In genomic region chr9:106960238-106960637, GRCh38 we compare ENCODE assay signal across 29 cellular contexts.
"Had no signal": no experiment of that assay in that cellular context is flagged by ENCODE, and none has a peak within 500 bp of the region (broad histone marks: within the 10 kb centered on the region; RNA-seq: fewer than 3 reads in every experiment).

No MANE protein-coding gene starts in this region.

- H3K4me3 ChIP-seq: heart left ventricle, left lung, lower lobe of right lung, right lobe of liver, testis, uterus had no signal

- H3K36me3 Mint-ChIP-seq: activated naive CD4-positive, alpha-beta T cell treated with anti-CD3 and anti-CD28 coated beads, Interleukin-2, amount 50 U/mL, for 24 hours had no signal

- H3K9me3 Mint-ChIP-seq: activated CD4-positive, alpha-beta memory T cell treated with anti-CD3 and anti-CD28 coated beads, Interleukin-2, amount 10 ng/mL, durations not matched to agents 7 days and 5 days; activated naive CD8-positive, alpha-beta T cell treated with anti-CD3 and anti-CD28 coated beads, Interleukin-2, amount 50 U/mL, for 24 hours; nephron; T-helper 1 cell treated with Interleukin-12 subunit alpha and Interleukin-12 subunit beta and Interleukin-4 antibody, amounts not matched to agents 30 μg/mL and 1 μg/mL, for 36 hours had no signal

- H3K9me3 ChIP-seq: heart left ventricle, left lung, lower lobe of right lung, neutrophil, testis, uterus had no signal

- H3K4me1 Mint-ChIP-seq: activated CD4-positive, alpha-beta memory T cell treated with anti-CD3 and anti-CD28 coated beads, Interleukin-2, amount 10 ng/mL, durations not matched to agents 7 days and 5 days; nephron had no signal

- ATAC-seq: activated naive CD8-positive, alpha-beta T cell treated with anti-CD3 and anti-CD28 coated beads, Interleukin-2, amount 50 U/mL, for 24 hours; heart left ventricle; left lung; lower lobe of right lung; right lobe of liver; stimulated activated naive CD8-positive, alpha-beta T cell treated with anti-CD3 and anti-CD28 coated beads, Interleukin-15, Interleukin-2, amounts not matched to agents 100 U/mL and 50 U/mL, for 24 hours had no signal

- H3K4me3 Mint-ChIP-seq: activated CD4-positive, alpha-beta memory T cell treated with anti-CD3 and anti-CD28 coated beads, Interleukin-2, amount 10 ng/mL, durations not matched to agents 7 days and 5 days; activated CD4-positive, alpha-beta T cell treated with anti-CD3 and anti-CD28 coated beads, Interleukin-2, amount 10 ng/mL, durations not matched to agents 7 days and 5 days; activated naive CD4-positive, alpha-beta T cell treated with anti-CD3 and anti-CD28 coated beads, Interleukin-2, amount 50 U/mL, for 24 hours; activated naive CD8-positive, alpha-beta T cell treated with anti-CD3 and anti-CD28 coated beads, Interleukin-2, amount 50 U/mL, for 24 hours; activated T-cell treated with anti-CD3 and anti-CD28 coated beads, Interleukin-2, amount 50 U/mL, for 24 hours; dendritic cell treated with granulocyte-macrophage colony-stimulating factor and Interleukin-4, amounts not matched to agents 40 ng/mL and 50 ng/mL, for 4 days; nephron; T-helper 1 cell treated with Interleukin-12 subunit alpha and Interleukin-12 subunit beta and Interleukin-4 antibody, amounts not matched to agents 30 μg/mL and 1 μg/mL, for 36 hours had no signal

- H3K27ac ChIP-seq: left lung, lower lobe of right lung, neutrophil, right lobe of liver, testis, uterus, WERI-Rb-1 had no signal

- H3K4me1 ChIP-seq: right lobe of liver, testis, uterus had no signal

- DNase-seq: activated CD4-positive, alpha-beta memory T cell treated with anti-CD3 and anti-CD28 coated beads, Interleukin-2, amount 10 ng/mL, durations not matched to agents 7 days and 5 days; activated CD4-positive, alpha-beta T cell treated with anti-CD3 and anti-CD28 coated beads for 1 hour; activated CD4-positive, alpha-beta T cell treated with anti-CD3 and anti-CD28 coated beads, Interleukin-2, amount 10 ng/mL, durations not matched to agents 7 days and 5 days; activated CD8-positive, alpha-beta memory T cell treated with anti-CD3 and anti-CD28 coated beads, Interleukin-2, amount 50 U/mL, for 48 hours; activated gamma-delta T cell; activated naive CD8-positive, alpha-beta T cell treated with anti-CD3 and anti-CD28 coated beads, Interleukin-2, amount 50 U/mL, for 24 hours; activated T-cell treated with anti-CD3 and anti-CD28 coated beads, Interleukin-2, amount 50 U/mL, for 24 hours; amygdala; central memory CD4-positive, alpha-beta T cell; effector CD4-positive, alpha-beta T cell; erythroblast; heart left ventricle; hypothalamus; left lung; lower lobe of right lung; mesendoderm; right lobe of liver; stimulated activated CD4-positive, alpha-beta T cell treated with anti-CD3 and anti-CD28 coated beads, Interleukin-4, amount 100 ng/mL, for 1 hour; stimulated activated naive CD8-positive, alpha-beta T cell treated with anti-CD3 and anti-CD28 coated beads, Interleukin-15, Interleukin-2, amounts not matched to agents 100 U/mL and 50 U/mL, for 24 hours; T1000; testis; trophoblast cell; uterus; WERI-Rb-1 had no signal

- H3K27ac Mint-ChIP-seq: activated CD4-positive, alpha-beta memory T cell treated with anti-CD3 and anti-CD28 coated beads, Interleukin-2, amount 10 ng/mL, durations not matched to agents 7 days and 5 days; activated CD4-positive, alpha-beta T cell treated with anti-CD3 and anti-CD28 coated beads, Interleukin-2, amount 10 ng/mL, durations not matched to agents 7 days and 5 days; activated naive CD4-positive, alpha-beta T cell treated with anti-CD3 and anti-CD28 coated beads, Interleukin-2, amount 50 U/mL, for 24 hours; activated naive CD8-positive, alpha-beta T cell treated with anti-CD3 and anti-CD28 coated beads, Interleukin-2, amount 50 U/mL, for 24 hours; activated T-cell treated with anti-CD3 and anti-CD28 coated beads, Interleukin-2, amount 50 U/mL, for 24 hours; dendritic cell treated with granulocyte-macrophage colony-stimulating factor and Interleukin-4, amounts not matched to agents 40 ng/mL and 50 ng/mL, for 4 days; T-helper 1 cell treated with Interleukin-12 subunit alpha and Interleukin-12 subunit beta and Interleukin-4 antibody, amounts not matched to agents 30 μg/mL and 1 μg/mL, for 36 hours had no signal

- H3K36me3 ChIP-seq: left lung, neutrophil, right lobe of liver, uterus had no signal

- H3K27me3 Mint-ChIP-seq: activated CD4-positive, alpha-beta memory T cell treated with anti-CD3 and anti-CD28 coated beads, Interleukin-2, amount 10 ng/mL, durations not matched to agents 7 days and 5 days; activated naive CD8-positive, alpha-beta T cell treated with anti-CD3 and anti-CD28 coated beads, Interleukin-2, amount 50 U/mL, for 24 hours; activated T-cell treated with anti-CD3 and anti-CD28 coated beads, Interleukin-2, amount 50 U/mL, for 24 hours; dendritic cell treated with granulocyte-macrophage colony-stimulating factor and Interleukin-4, amounts not matched to agents 40 ng/mL and 50 ng/mL, for 4 days had no signal

- H3K27me3 ChIP-seq: heart left ventricle, left lung, neutrophil, right lobe of liver, testis, uterus had no signal
